8 cellular contexts compared by ENCODE assay signal in genomic region chr2:200810967-200811335, GRCh38. TPM values are rescaled to one million over a fixed set of nuclear protein-coding genes. Genes with fewer than 3 reads are reported as not detected.
DNase-seq lines count a peak whose midpoint lies in the region; ATAC-seq and TF ChIP-seq lines count a peak whose summit lies in the region.

No MANE protein-coding gene starts in this region.

- 7 to 9% methylated on average over 13 of the region's 13 CpGs for WGBS in heart right ventricle, 2 donors

- DNase-seq in activated B cell treated with CpG ODN at 0.5 μM for 24 hours (no peak), heart right ventricle (no peak), NCI-H128 (lab: John Stamatoyannopoulos, UW; ENCODE audit: unreplicated experiment) (no peak), NCI-H510A (lab: John Stamatoyannopoulos, UW) (no peak), LoVo (ENCODE audit: low spot score) (no peak)
- DNase-seq in stimulated activated CD4-positive, alpha-beta T cell treated with anti-CD3 and anti-CD28 coated beads, Interleukin-1b, Interleukin-23, amount 100 ng/mL, for 48 hours: no peak

- H3K27me3 Mint-ChIP-seq in activated B cell treated with CpG ODN at 0.5 μM for 24 hours: no peaks in the 10 kb centered on the region

- H3K27me3 ChIP-seq in heart right ventricle (no peaks in the 10 kb centered on the region), skeletal muscle tissue (ENCODE audit: control insufficient read depth in 3 of 3, insufficient read depth in 3 of 3, low read length in 3 of 3) (no peaks in the 10 kb centered on the region)

- no peaks in the 10 kb centered on the region for H3K9me3 ChIP-seq in HEK293 (ENCODE audit: control insufficient read depth, insufficient read depth, low read depth, low read length)
- H3K9me3 ChIP-seq in heart right ventricle: no peaks in the 10 kb centered on the region
- no peaks in the 10 kb centered on the region for H3K9me3 ChIP-seq in skeletal muscle tissue (ENCODE audit: control insufficient read depth in 3 of 3, low read length in 3 of 3)

- intact Hi-C loops in activated B cell treated with CpG ODN at 0.5 μM for 24 hours (cut with micrococcal nuclease): loop anchor here (1.0 to 10.0 kb wide), 17 partner anchors 53 to 1428 kb away; partner anchors contain the start of genes ALS2, C2orf69, CFLAR and CLK1
- intact Hi-C loops in heart right ventricle (cut with DNase I): loop anchor here in 9 of 10 donors (1.0 to 5.0 kb wide), 7 partner anchors 46 to 489 kb away; partner anchors contain the start of gene CLK1 (in 6 of the 9)

- no peak for TF ChIP-seq CTCF in HEK293 (tag by site-specific recombination; IDR thresholded peaks at IDR 0.05)
- TF ChIP-seq CTCF in activated B cell treated with CpG ODN at 0.5 μM for 24 hours (IDR thresholded peaks at IDR 0.05): no peak
- TF ChIP-seq CTCF in heart right ventricle (IDR thresholded peaks at IDR 0.05): no peak

- H3K4me1 Mint-ChIP-seq in activated B cell treated with CpG ODN at 0.5 μM for 24 hours: peaks cover 34% of the 10 kb centered on the region

- POLR2A ChIA-PET in HEK293 (lab: Yijun Ruan, JAX): interaction anchor here (0.8 to 2.6 kb wide), 7 partner anchors 17 to 98 kb away, joined by 4 to 15 read pairs (median 6); partner anchors contain the start of genes CLK1, NIF3L1 and PPIL3
- POLR2A ChIA-PET in activated B cell treated with CpG ODN at 0.5 μM for 24 hours (lab: Charles Lee): interaction anchor here (0.6 to 1.4 kb wide), 11 partner anchors 16 to 306 kb away, joined by 3 to 41 read pairs (median 4); partner anchors contain the start of genes CFLAR, CLK1, KCTD18 and NIF3L1

- no peaks in the 10 kb centered on the region for H3K4me1 ChIP-seq in HEK293 (ENCODE audit: control insufficient read depth, insufficient read depth, low read length)
- H3K4me1 ChIP-seq in heart right ventricle: peaks cover 3 to 47% (median 41%) of the 10 kb centered on the region in 9 donors
- H3K4me1 ChIP-seq in skeletal muscle tissue (ENCODE audit: control insufficient read depth in 3 of 3, insufficient read depth in 3 of 3, low read length in 3 of 3): peaks cover 28 to 34% (median 29%) of the 10 kb centered on the region in 3 donors

- H3K9ac ChIP-seq in skeletal muscle tissue (ENCODE audit: low read depth in 1 of 3, low read length in 3 of 3): peak overlapping the region; percentile 80 to 86 (median 83)

- CTCF ChIA-PET in HEK293 (lab: Yijun Ruan, JAX): interaction anchor here (0.7 kb wide), 1 partner anchor 56 kb away, joined by 3 read pairs; no protein-coding TSS in a partner anchor
- CTCF ChIA-PET in activated B cell treated with CpG ODN at 0.5 μM for 24 hours (lab: Charles Lee): interaction anchor here (0.9 kb wide), 1 partner anchor 98 kb away, joined by 5 read pairs; no protein-coding TSS in a partner anchor

- peak overlapping the region; percentile 98 for H3K4me3 Mint-ChIP-seq in activated B cell treated with CpG ODN at 0.5 μM for 24 hours

- H3K27ac ChIP-seq in HEK293 (ENCODE audit: extremely low read depth, low read depth, low read length) (no peak overlapping the region), heart right ventricle (peak overlapping the region; percentile 89 to 99 (median 98)), skeletal muscle tissue (ENCODE audit: low read depth, low read length) (peak overlapping the region; percentile 99)

- peaks cover 24 to 34% of the 10 kb centered on the region in 2 experiments for H3K36me3 ChIP-seq in HEK293 (ENCODE audit: control insufficient read depth in 2 of 2, insufficient read depth in 1 of 2, low read length in 2 of 2)
- peaks cover 0 to 30% (median 24%) of the 10 kb centered on the region in 9 donors for H3K36me3 ChIP-seq in heart right ventricle
- H3K36me3 ChIP-seq in skeletal muscle tissue (ENCODE audit: control insufficient read depth in 3 of 3, insufficient read depth in 3 of 3, low read length in 3 of 3): peaks cover 12 to 18% (median 18%) of the 10 kb centered on the region in 3 donors

- H3K27ac Mint-ChIP-seq in activated B cell treated with CpG ODN at 0.5 μM for 24 hours: peak overlapping the region; percentile 99

- H3K4me3 ChIP-seq in HEK293 (ENCODE audit: low read depth, low read length) (peak overlapping the region; percentile 32), heart right ventricle (peak overlapping the region; percentile 76 to 96 (median 92)), skeletal muscle tissue (ENCODE audit: low read length in 3 of 3) (peak overlapping the region; percentile 84 to 89 (median 84))

- no peak for ATAC-seq in activated B cell treated with CpG ODN at 0.5 μM for 24 hours (ENCODE audit: low read depth)
- no peak for ATAC-seq in heart right ventricle

- peaks cover 33% of the 10 kb centered on the region for H3K36me3 Mint-ChIP-seq in activated B cell treated with CpG ODN at 0.5 μM for 24 hours (ENCODE audit: low read depth)

- H3K9me3 Mint-ChIP-seq in activated B cell treated with CpG ODN at 0.5 μM for 24 hours: no peaks in the 10 kb centered on the region

TF ChIP-seq in HEK293, 187 proteins besides CTCF, POLR2A, EP300 and RAD21:
- TF ChIP-seq ZSCAN4 (tag by site-specific recombination; IDR thresholded peaks at IDR 0.05) (no peak), ZNF521 (tag by site-specific recombination; IDR thresholded peaks at IDR 0.05) (no peak), ZNF23 (tag by site-specific recombination; IDR thresholded peaks at IDR 0.05; ENCODE audit: borderline replicate concordance) (no peak), ZNF777 (tag by site-specific recombination; IDR thresholded peaks at IDR 0.05; ENCODE audit: borderline replicate concordance) (no peak), ZBTB48 (tag by site-specific recombination; IDR thresholded peaks at IDR 0.05) (peak; percentile 99), ZNF623 (tag by site-specific recombination; IDR thresholded peaks at IDR 0.05) (no peak), ZFP69B (tag by site-specific recombination; IDR thresholded peaks at IDR 0.05) (peak; percentile 84), SCRT2 (tag by site-specific recombination; IDR thresholded peaks at IDR 0.05) (no peak), ZBTB26 (tag by site-specific recombination; optimal IDR thresholded peaks at IDR 0.05) (no peak), ZBTB20 (tag by site-specific recombination; IDR thresholded peaks at IDR 0.05) (peak; percentile 94), ZNF311 (tag by site-specific recombination; IDR thresholded peaks at IDR 0.05; ENCODE audit: borderline replicate concordance) (no peak), ZNF280C (tag by site-specific recombination; IDR thresholded peaks at IDR 0.05) (no peak), ZNF692 (tag by site-specific recombination; IDR thresholded peaks at IDR 0.05) (peak; percentile 84), ZNF114 (tag by site-specific recombination; IDR thresholded peaks at IDR 0.05) (no peak)

RNA-seq across cellular contexts. Expression of gene BZW1, which starts 0.8 kb away (rescaled TPM):
- 174 and 197 TPM in 2 replicates for total RNA-seq in activated B cell treated with CpG ODN at 0.5 μM for 24 hours
- 100 to 1,000 TPM in 2 of 10 donors, 10 to 100 TPM in 8; 62.5 to 133 (median 77.2) TPM for total RNA-seq in heart right ventricle
- polyA plus RNA-seq in heart right ventricle: 10 to 100 TPM; 15.4 to 53.2 TPM
- 180 TPM for total RNA-seq in skeletal muscle tissue

RNA-seq across cellular contexts. Expression of gene CLK1, which starts 53.5 kb away (rescaled TPM):
- total RNA-seq in activated B cell treated with CpG ODN at 0.5 μM for 24 hours (173 and 203 TPM in 2 replicates), heart right ventricle (10 to 100 TPM; 30.8 to 59.6 (median 45.3) TPM), skeletal muscle tissue (99.2 TPM)
- 1,000 to 10,000 TPM in 1 of 2 donors, 10 to 100 TPM in 1; 38.4 to 1,166 TPM for polyA plus RNA-seq in heart right ventricle

Comparison
In these comparisons a context has a peak if more than half of its experiments do, and no peak if none do; other contexts are left out.
1. H3K4me3 ChIP-seq: peak in every context shown above with its lines; median percentile 92 in heart right ventricle; 84 in skeletal muscle tissue; 32 in HEK293.